9 cellular contexts compared by ENCODE assay signal in the genomic region with DNA sequence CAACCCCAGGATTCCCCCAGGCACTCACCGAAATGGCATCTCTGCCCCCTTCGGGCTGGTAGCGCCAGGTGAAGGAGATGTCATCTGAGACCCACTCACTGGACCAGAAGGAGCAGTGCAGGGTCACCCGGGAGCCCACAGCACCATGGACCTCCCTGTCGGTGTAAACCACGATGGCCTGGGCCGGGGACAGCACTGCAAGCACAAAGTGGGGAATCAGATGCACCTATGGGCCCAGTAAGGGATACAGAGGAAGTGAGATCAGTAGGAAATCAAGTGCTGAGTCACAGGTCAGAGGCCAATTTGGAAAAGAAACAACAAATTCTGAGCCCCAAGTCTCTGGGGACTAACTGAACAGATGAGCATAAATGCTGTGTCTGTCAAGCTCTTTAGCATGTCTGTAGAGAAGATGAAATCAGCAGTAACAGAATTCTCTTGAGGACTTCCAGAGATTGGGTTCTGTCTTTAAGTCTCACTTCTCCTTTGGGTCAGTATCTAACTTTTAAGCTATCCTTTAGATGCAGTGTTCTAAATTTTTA. TPM values are rescaled to one million over a fixed set of nuclear protein-coding genes. Genes with fewer than 3 reads are reported as not detected.
A peak's percentile ranks its signal among the peaks of the same experiment; 100 is the strongest.
DNase-seq lines count a peak whose midpoint lies in the region; ATAC-seq and TF ChIP-seq lines count a peak whose summit lies in the region.
"Had no signal": no experiment of that assay in that cellular context is flagged by ENCODE, and none has a peak within 500 bp of the region (broad histone marks: within the 10 kb centered on the region; RNA-seq: fewer than 3 reads in every experiment).

No MANE protein-coding gene starts in this region.

- POLR2A ChIA-PET in activated CD4-positive, alpha-beta memory T cell treated with anti-CD3 and anti-CD28 coated beads, Interleukin-2, amount 10 ng/mL, durations not matched to agents 7 days and 5 days (lab: Charles Lee): interaction anchor here (2.3 to 2.5 kb wide), 2 partner anchors 7 to 125 kb away, joined by 5 to 28 read pairs; a partner anchor contains a TSS

- H3K9me3 ChIP-seq in esophagus squamous epithelium: no peaks in the 10 kb centered on the region
- H3K9me3 ChIP-seq: left lung had no signal

- peaks cover 3% of the 10 kb centered on the region for H3K27me3 Mint-ChIP-seq in activated CD4-positive, alpha-beta memory T cell treated with anti-CD3 and anti-CD28 coated beads, Interleukin-2, amount 10 ng/mL, durations not matched to agents 7 days and 5 days
- peaks cover 11% of the 10 kb centered on the region for H3K27me3 Mint-ChIP-seq in HFFc6 (ENCODE audit: insufficient read depth)

- 79 to 100% methylated on average over 1 to 7 of the region's 7 CpGs for whole genome bisulfite sequencing in esophagus squamous epithelium, 2 donors

- H3K9me3 Mint-ChIP-seq in activated CD4-positive, alpha-beta memory T cell treated with anti-CD3 and anti-CD28 coated beads, Interleukin-2, amount 10 ng/mL, durations not matched to agents 7 days and 5 days: no peaks in the 10 kb centered on the region
- no peaks in the 10 kb centered on the region for H3K9me3 Mint-ChIP-seq in HFFc6

- peak; percentile 57 for ATAC-seq in GM21786 (IDR thresholded peaks at IDR 0.05; ENCODE audit: unreplicated experiment)

- CTCF ChIA-PET in activated CD4-positive, alpha-beta memory T cell treated with anti-CD3 and anti-CD28 coated beads, Interleukin-2, amount 10 ng/mL, durations not matched to agents 7 days and 5 days (lab: Charles Lee): interaction anchor here (1.1 to 4.2 kb wide), 5 partner anchors 12 to 142 kb away, joined by 4 to 36 read pairs (median 8); a partner anchor contains a TSS

- H3K27ac ChIP-seq in esophagus squamous epithelium: peak overlapping the region in 2 of 4 donors; percentile 42 to 63

- H3K4me3 Mint-ChIP-seq in activated CD4-positive, alpha-beta memory T cell treated with anti-CD3 and anti-CD28 coated beads, Interleukin-2, amount 10 ng/mL, durations not matched to agents 7 days and 5 days: peak overlapping the region; percentile 15
- no peak overlapping the region for H3K4me3 Mint-ChIP-seq in HFFc6

- TF ChIP-seq CTCF in AG10803 (conservative IDR thresholded peaks at IDR 0.05; ENCODE audit: low read length): no peak
- no peak for TF ChIP-seq CTCF in HFFc6 (IDR thresholded peaks at IDR 0.05)
- no peak for TF ChIP-seq CTCF in esophagus squamous epithelium (IDR thresholded peaks at IDR 0.05)

- H3K36me3 ChIP-seq in esophagus squamous epithelium: no peaks in the 10 kb centered on the region
- H3K36me3 ChIP-seq: left lung had no signal

- DNase-seq in AG10803 (ENCODE audit: low read depth) (peak; percentile 41), kidney tubule cell (ENCODE audit: low spot score) (peak; percentile 26), HFFc6 (no peak), cerebellar nuclear complex (lab: John Stamatoyannopoulos, UW) (no peak), esophagus squamous epithelium (lab: John Stamatoyannopoulos, UW) (no peak)
- no peak for DNase-seq in activated CD4-positive, alpha-beta memory T cell treated with anti-CD3 and anti-CD28 coated beads, Interleukin-2, amount 10 ng/mL, durations not matched to agents 7 days and 5 days
- DNase-seq in activated CD4-positive, alpha-beta T cell treated with anti-CD3 and anti-CD28 coated beads, Interleukin-2, amount 50 U/mL, for 1 hour: no peak

- peaks cover 37% of the 10 kb centered on the region for H3K4me1 Mint-ChIP-seq in activated CD4-positive, alpha-beta memory T cell treated with anti-CD3 and anti-CD28 coated beads, Interleukin-2, amount 10 ng/mL, durations not matched to agents 7 days and 5 days
- H3K4me1 Mint-ChIP-seq in HFFc6 (ENCODE audit: low read depth): peaks cover 36% of the 10 kb centered on the region

- intact Hi-C loops in esophagus squamous epithelium (cut with DNase I): no loop called here

- no peak for TF ChIP-seq POLR2A in esophagus squamous epithelium (IDR thresholded peaks at IDR 0.05)

- peaks cover 11 to 34% (median 18%) of the 10 kb centered on the region in 3 donors for H3K4me1 ChIP-seq in esophagus squamous epithelium

- no peak overlapping the region for H3K4me3 ChIP-seq in AG10803 (ENCODE audit: low read length)
- no peak overlapping the region for H3K4me3 ChIP-seq in esophagus squamous epithelium
- H3K4me3 ChIP-seq: left lung had no signal

- peaks cover 7% of the 10 kb centered on the region for H3K36me3 Mint-ChIP-seq in activated CD4-positive, alpha-beta memory T cell treated with anti-CD3 and anti-CD28 coated beads, Interleukin-2, amount 10 ng/mL, durations not matched to agents 7 days and 5 days (ENCODE audit: low read depth)
- no peaks in the 10 kb centered on the region for H3K36me3 Mint-ChIP-seq in HFFc6 (ENCODE audit: low read depth)

- peak overlapping the region; percentile 55 for H3K27ac Mint-ChIP-seq in activated CD4-positive, alpha-beta memory T cell treated with anti-CD3 and anti-CD28 coated beads, Interleukin-2, amount 10 ng/mL, durations not matched to agents 7 days and 5 days
- no peak overlapping the region for H3K27ac Mint-ChIP-seq in HFFc6

- peaks cover 0 to 5% (median 0%) of the 10 kb centered on the region in 4 donors for H3K27me3 ChIP-seq in esophagus squamous epithelium
- H3K27me3 ChIP-seq: left lung had no signal

RNA-seq across cellular contexts. Expression of a gene that starts 2.5 kb away (rescaled TPM):
- total RNA-seq in activated CD4-positive, alpha-beta memory T cell treated with anti-CD3 and anti-CD28 coated beads, Interleukin-2, amount 10 ng/mL, durations not matched to agents 7 days and 5 days: 1 to 10 TPM; 5.9 to 8.1 TPM
- 1 to 10 TPM in 1 of 6 experiments, under 1 TPM in 5; 0.28 to 1.1 (median 0.64) TPM for total RNA-seq in HFFc6 (2021; fragmentation: NEBNext Ultra II Directional; extraction: Animal tissue kit (Norgen Biotek cat#: 25700))
- 1 to 10 TPM in 2 of 4 donors, under 1 TPM in 2; 0.75 to 1.4 (median 1.1) TPM for total RNA-seq in esophagus squamous epithelium

RNA-seq across cellular contexts. Expression of a gene that starts 6.9 kb away (rescaled TPM):
- total RNA-seq in activated CD4-positive, alpha-beta memory T cell treated with anti-CD3 and anti-CD28 coated beads, Interleukin-2, amount 10 ng/mL, durations not matched to agents 7 days and 5 days: 100 to 1,000 TPM; 172 to 173 TPM
- total RNA-seq in HFFc6 (2021; fragmentation: NEBNext Ultra II Directional; extraction: Animal tissue kit (Norgen Biotek cat#: 25700)): 100 to 1,000 TPM; 237 to 285 (median 247) TPM
- total RNA-seq in esophagus squamous epithelium: 100 to 1,000 TPM in 2 of 4 donors, 10 to 100 TPM in 2; 32.2 to 138 (median 70.1) TPM

RNA-seq across cellular contexts. Expression of a gene that starts 48.8 kb away (rescaled TPM):
- total RNA-seq in activated CD4-positive, alpha-beta memory T cell treated with anti-CD3 and anti-CD28 coated beads, Interleukin-2, amount 10 ng/mL, durations not matched to agents 7 days and 5 days: under 1 TPM in 1 of 2 experiments, not detected in 1; 0.28 TPM
- total RNA-seq in HFFc6 (2021; fragmentation: NEBNext Ultra II Directional; extraction: Animal tissue kit (Norgen Biotek cat#: 25700)): not detected
- total RNA-seq in esophagus squamous epithelium: 10 to 100 TPM in 2 of 4 donors, 1 to 10 TPM in 2; 6.9 to 52.7 (median 9.6) TPM

Comparison
In these comparisons a context has a peak if more than half of its experiments do, and no peak if none do; other contexts are left out.
1. DNase-seq: peak in AG10803 (single experiment) and kidney tubule cell (single experiment); none in activated CD4-positive, alpha-beta memory T cell treated with anti-CD3 and anti-CD28 coated beads, Interleukin-2, amount 10 ng/mL, durations not matched to agents 7 days and 5 days (single experiment), HFFc6 (single experiment), cerebellar nuclear complex (0 of 2), esophagus squamous epithelium (single experiment) and activated CD4-positive, alpha-beta T cell treated with anti-CD3 and anti-CD28 coated beads, Interleukin-2, amount 50 U/mL, for 1 hour (single experiment).
2. RNA of a gene that starts 48.8 kb away (total RNA-seq): 6.9 to 52.7 TPM in esophagus squamous epithelium; 0.28 TPM in activated CD4-positive, alpha-beta memory T cell treated with anti-CD3 and anti-CD28 coated beads, Interleukin-2, amount 10 ng/mL, durations not matched to agents 7 days and 5 days and not detected in HFFc6; every median in the first group is over 4 times any median in the second.